In the genomic region with DNA sequence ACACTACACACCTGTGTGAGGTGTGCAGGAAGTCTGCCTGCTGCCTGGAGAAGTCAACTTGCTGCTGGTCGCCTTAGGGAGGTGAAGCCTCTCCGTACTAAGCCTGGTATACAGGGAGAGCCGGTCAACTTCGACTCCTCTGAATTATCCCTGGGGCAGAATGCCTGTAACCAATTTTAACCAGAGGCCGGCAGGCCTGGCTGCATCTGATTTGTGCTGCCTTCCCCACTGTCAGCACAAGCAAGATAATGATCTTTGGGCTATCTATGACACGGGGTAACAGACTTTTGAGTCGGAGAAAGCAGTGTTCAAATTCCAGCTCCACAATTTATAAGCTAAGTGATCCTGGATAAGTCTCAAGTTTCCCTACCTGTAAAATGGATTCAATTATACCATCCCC, we compare ENCODE assay signal across 26 cellular contexts.
"Had no signal": no experiment of that assay in that cellular context is flagged by ENCODE, and none has a peak within 500 bp of the region (broad histone marks: within the 10 kb centered on the region; RNA-seq: fewer than 3 reads in every experiment).

No MANE protein-coding gene starts in this region.

- ATAC-seq: left cardiac atrium; left lobe of liver; lower lobe of right lung; naive thymus-derived CD8-positive, alpha-beta T cell; pancreas; stimulated activated memory B cell treated with anti-CD40 and anti-IgM and Interleukin-4, amounts not matched to agents 10 μg/mL and 1 μg/mL and 100 μg/mL, for 72 hours; stimulated activated naive CD8-positive, alpha-beta T cell treated with anti-CD3 and anti-CD28 coated beads, Interleukin-15, amount 100 ng/mL, for 72 hours had no signal

- H3K4me3 Mint-ChIP-seq: naive thymus-derived CD8-positive, alpha-beta T cell; nephron; neural crest cell; stimulated activated memory B cell treated with anti-CD40 and anti-IgM and Interleukin-4, amounts not matched to agents 10 μg/mL and 1 μg/mL and 100 μg/mL, for 72 hours; stimulated activated naive CD8-positive, alpha-beta T cell treated with anti-CD3 and anti-CD28 coated beads, Interleukin-15, amount 100 ng/mL, for 72 hours had no signal

- H3K27ac ChIP-seq: heart right ventricle, hepatocyte, lower lobe of right lung, pancreas, right atrium auricular region, right lobe of liver, transverse colon, upper lobe of right lung had no signal

- H3K4me1 ChIP-seq: heart right ventricle, lower lobe of right lung, pancreas, right atrium auricular region, right lobe of liver, transverse colon, upper lobe of right lung had no signal

- DNase-seq: heart right ventricle; kidney glomerular epithelial cell; left cardiac atrium; lower lobe of right lung; mammary epithelial cell; mesenchymal stem cell; naive thymus-derived CD8-positive, alpha-beta T cell; nucleus accumbens; pancreas; right lobe of liver; stimulated activated CD4-positive, alpha-beta T cell treated with anti-CD3 and anti-CD28 coated beads, Interleukin-1b, Interleukin-23, amount 100 ng/mL, for 48 hours; stimulated activated CD4-positive, alpha-beta T cell treated with anti-CD3 and anti-CD28 coated beads, Interleukin-2, amount 100 ng/mL, for 48 hours; stimulated activated CD4-positive, alpha-beta T cell treated with anti-CD3 and anti-CD28 coated beads, Interleukin-4, amount 100 ng/mL, for 4 hours; stimulated activated CD8-positive, alpha-beta memory T cell treated with anti-CD3 and anti-CD28 coated beads, Interleukin-4, amount 100 ng/mL, for 48 hours; stimulated activated naive CD4-positive, alpha-beta T cell treated with Interleukin-2 at 50 U/mL for 16 hours; stimulated activated naive CD8-positive, alpha-beta T cell treated with anti-CD3 and anti-CD28 coated beads, Interleukin-15, amount 100 ng/mL, for 72 hours; substantia nigra; transverse colon; upper lobe of right lung had no signal

- H3K27ac Mint-ChIP-seq: naive thymus-derived CD8-positive, alpha-beta T cell; stimulated activated memory B cell treated with anti-CD40 and anti-IgM and Interleukin-4, amounts not matched to agents 10 μg/mL and 1 μg/mL and 100 μg/mL, for 72 hours; stimulated activated naive CD8-positive, alpha-beta T cell treated with anti-CD3 and anti-CD28 coated beads, Interleukin-15, amount 100 ng/mL, for 72 hours had no signal

- H3K36me3 Mint-ChIP-seq: naive thymus-derived CD8-positive, alpha-beta T cell; stimulated activated memory B cell treated with anti-CD40 and anti-IgM and Interleukin-4, amounts not matched to agents 10 μg/mL and 1 μg/mL and 100 μg/mL, for 72 hours had no signal

- H3K4me3 ChIP-seq: heart right ventricle, hepatocyte, lower lobe of right lung, pancreas, right atrium auricular region, right lobe of liver, smooth muscle cell, transverse colon, upper lobe of right lung had no signal

- H3K27me3 ChIP-seq: hepatocyte, pancreas, right atrium auricular region, right lobe of liver, transverse colon, upper lobe of right lung had no signal

- H3K27me3 Mint-ChIP-seq: stimulated activated naive CD8-positive, alpha-beta T cell treated with anti-CD3 and anti-CD28 coated beads, Interleukin-15, amount 100 ng/mL, for 72 hours had no signal

- H3K9me3 ChIP-seq: heart right ventricle, lower lobe of right lung, pancreas, right atrium auricular region, right lobe of liver, transverse colon, upper lobe of right lung had no signal

- H3K9me3 Mint-ChIP-seq: naive thymus-derived CD8-positive, alpha-beta T cell; nephron; neural crest cell; stimulated activated naive CD8-positive, alpha-beta T cell treated with anti-CD3 and anti-CD28 coated beads, Interleukin-15, amount 100 ng/mL, for 72 hours had no signal

- H3K36me3 ChIP-seq: heart right ventricle, lower lobe of right lung, pancreas, right atrium auricular region, right lobe of liver, transverse colon, upper lobe of right lung had no signal

- H3K4me1 Mint-ChIP-seq: stimulated activated naive CD8-positive, alpha-beta T cell treated with anti-CD3 and anti-CD28 coated beads, Interleukin-15, amount 100 ng/mL, for 72 hours had no signal
